23 cellular contexts compared by ENCODE assay signal in the genomic region with DNA sequence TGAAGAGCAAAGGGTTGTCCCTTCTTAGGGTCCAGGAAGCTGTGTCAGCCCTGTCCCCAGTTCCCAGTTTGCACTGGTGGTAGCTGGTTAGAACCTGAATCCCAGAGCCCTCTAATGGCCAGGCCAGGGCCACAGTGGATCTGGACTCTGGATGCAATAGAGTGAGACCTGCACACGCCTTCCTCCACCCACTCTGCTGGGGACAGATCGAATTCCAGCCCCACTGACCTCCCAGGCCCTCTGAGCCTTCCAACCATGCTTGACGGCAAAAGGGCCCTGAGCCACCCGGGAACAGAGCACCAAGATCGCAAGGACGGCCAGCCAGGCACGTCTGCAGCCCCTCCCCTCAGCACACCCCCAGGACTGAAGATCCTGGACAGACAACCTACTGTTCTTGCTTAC. TPM values are rescaled to one million over a fixed set of nuclear protein-coding genes. Genes with fewer than 3 reads are reported as not detected.
DNase-seq lines count a peak whose midpoint lies in the region; ATAC-seq, FAIRE-seq and TF ChIP-seq lines count a peak whose summit lies in the region.
"Had no signal": no experiment of that assay in that cellular context is flagged by ENCODE, and none has a peak within 500 bp of the region (broad histone marks: within the 10 kb centered on the region; RNA-seq: fewer than 3 reads in every experiment).

No MANE protein-coding gene starts in this region.

- H3K4me3 Mint-ChIP-seq in Caco-2 (ENCODE audit: unreplicated experiment), result no peak overlapping the region
- H3K4me3 Mint-ChIP-seq: stimulated activated effector memory CD8-positive, alpha-beta T cell treated with anti-CD3 and anti-CD28 coated beads, Interleukin-12 subunit alpha, Interleukin-12 subunit beta, amount 100 ng/mL, for 72 hours had no signal

- peaks cover 12% of the 10 kb centered on the region for H3K4me1 Mint-ChIP-seq in Caco-2 (ENCODE audit: low read depth, unreplicated experiment)

- no peak for TF ChIP-seq POLR2A in Peyer's patch (IDR thresholded peaks at IDR 0.05)

- H3K9me3 ChIP-seq in Caco-2, result no peaks in the 10 kb centered on the region
- H3K9me3 ChIP-seq in Peyer's patch, result no peaks in the 10 kb centered on the region
- H3K9me3 ChIP-seq in pancreas, result no peaks in the 10 kb centered on the region
- H3K9me3 ChIP-seq in left lung, result no peaks in the 10 kb centered on the region
- H3K9me3 ChIP-seq: neutrophil, SJCRH30 had no signal

- intact Hi-C loops in Caco-2 (cut with micrococcal nuclease; ENCODE audit: unreplicated experiment) (no loop called here), left colon (cut with DNase I, micrococcal nuclease) (no loop called here), pancreas (cut with DNase I) (no loop called here), left lung (cut with DNase I) (no loop called here)

- H3K27ac ChIP-seq in Peyer's patch (peak overlapping the region in 1 of 4 donors; percentile 1), pancreas (peak overlapping the region in 3 of 4 donors; percentile 8 to 11 (median 10)), left lung (no peak overlapping the region)
- H3K27ac ChIP-seq: neutrophil, SJCRH30, skin epidermis had no signal

- CTCF ChIA-PET in Caco-2 (lab: Charles Lee), result interaction anchor here (0.5 to 1.2 kb wide), 2 partner anchors 100 to 294 kb away, joined by 4 to 6 read pairs; no protein-coding TSS in a partner anchor

- H3K4me1 ChIP-seq in Caco-2, result peaks cover 9% of the 10 kb centered on the region; the same call in 1 of the 2 replicates
- H3K4me1 ChIP-seq in Peyer's patch, result no peaks in the 10 kb centered on the region
- no peaks in the 10 kb centered on the region for H3K4me1 ChIP-seq in pancreas
- no peaks in the 10 kb centered on the region for H3K4me1 ChIP-seq in left lung
- H3K4me1 ChIP-seq: SJCRH30 had no signal

- ATAC-seq in left colon (peak; percentile 95), pancreas (peak in 3 of 4 donors; percentile 25 to 46 (median 46)), left lung (no peak), GM19397 (IDR thresholded peaks at IDR 0.05; ENCODE audit: unreplicated experiment) (no peak)
- ATAC-seq: activated naive CD4-positive, alpha-beta T cell treated with anti-CD3 and anti-CD28 coated beads, Interleukin-2, amount 50 U/mL, for 72 hours; stimulated activated effector memory CD8-positive, alpha-beta T cell treated with anti-CD3 and anti-CD28 coated beads, Interleukin-12 subunit alpha, Interleukin-12 subunit beta, amount 100 ng/mL, for 72 hours had no signal

- POLR2A ChIA-PET in Caco-2 (lab: Charles Lee), result interaction anchor here (0.5 kb wide), 1 partner anchor 25 kb away, joined by 6 read pairs; no protein-coding TSS in a partner anchor

- WGBS in pancreas, 2 donors, result 33 to 40% methylated on average over 7 of the region's 7 CpGs

- TF ChIP-seq CTCF in Caco-2 (IDR thresholded peaks at IDR 0.05; ENCODE audit: insufficient read depth in 1 of 2, low read depth in 1 of 2, low read length in 1 of 2, severe bottlenecking in 1 of 2, unreplicated experiment in 1 of 2) (peak in 1 of 2 experiments; percentile 11), Peyer's patch (IDR thresholded peaks at IDR 0.05) (no peak), pancreas (IDR thresholded peaks at IDR 0.05) (no peak), left lung (IDR thresholded peaks at IDR 0.05) (no peak)

- H3K27me3 Mint-ChIP-seq in Caco-2 (ENCODE audit: insufficient read depth, unreplicated experiment), result no peaks in the 10 kb centered on the region

- H3K36me3 ChIP-seq in Caco-2 (ENCODE audit: control insufficient read depth, insufficient read depth, low read length) (no peaks in the 10 kb centered on the region), Peyer's patch (no peaks in the 10 kb centered on the region), pancreas (no peaks in the 10 kb centered on the region), left lung (no peaks in the 10 kb centered on the region)
- H3K36me3 ChIP-seq: neutrophil, SJCRH30 had no signal

- H3K27me3 ChIP-seq in Caco-2 (replicated peaks; ENCODE audit: control insufficient read depth, insufficient read depth, low read length), result no peaks in the 10 kb centered on the region
- no peaks in the 10 kb centered on the region for H3K27me3 ChIP-seq in Peyer's patch
- no peaks in the 10 kb centered on the region for H3K27me3 ChIP-seq in pancreas
- no peaks in the 10 kb centered on the region for H3K27me3 ChIP-seq in left lung
- H3K27me3 ChIP-seq: neutrophil had no signal

- DNase-seq in Caco-2 (peak; percentile 49 to 72), Peyer's patch (peak in 2 of 3 donors; percentile 65), left colon (no peak), pancreas (no peak), left lung (no peak), ureter (ENCODE audit: low spot score) (no peak)
- no peak for DNase-seq in activated T-cell treated with anti-CD3 and anti-CD28 coated beads, Interleukin-2, amount 50 U/mL, for 1 hour
- DNase-seq: activated CD4-positive, alpha-beta T cell treated with anti-CD3 and anti-CD28 coated beads for 4 hours; effector CD8-positive, alpha-beta T cell; NCI-H1694 treated with DMSO at 0.1 percent for 48 hours; NCI-H446 treated with DMSO at 0.1 percent for 48 hours; SJCRH30; T1000; trophoblast cell had no signal

- H3K4me3 ChIP-seq in Caco-2 (ENCODE audit: low read depth, low read length) (no peak overlapping the region), Peyer's patch (no peak overlapping the region), pancreas (no peak overlapping the region), left lung (no peak overlapping the region)
- H3K4me3 ChIP-seq: SJCRH30, skin epidermis had no signal

- no peaks in the 10 kb centered on the region for H3K9me3 Mint-ChIP-seq in Caco-2 (ENCODE audit: unreplicated experiment)
- H3K9me3 Mint-ChIP-seq: activated naive CD4-positive, alpha-beta T cell treated with anti-CD3 and anti-CD28 coated beads, Interleukin-2, amount 50 U/mL, for 72 hours; stimulated activated effector memory CD8-positive, alpha-beta T cell treated with anti-CD3 and anti-CD28 coated beads, Interleukin-12 subunit alpha, Interleukin-12 subunit beta, amount 100 ng/mL, for 72 hours had no signal

- H3K27ac Mint-ChIP-seq in Caco-2 (ENCODE audit: unreplicated experiment), result peak overlapping the region; percentile 39
- H3K27ac Mint-ChIP-seq: activated naive CD4-positive, alpha-beta T cell treated with anti-CD3 and anti-CD28 coated beads, Interleukin-2, amount 50 U/mL, for 72 hours had no signal

- H3K36me3 Mint-ChIP-seq in Caco-2 (ENCODE audit: insufficient read depth, unreplicated experiment), result no peaks in the 10 kb centered on the region
- H3K36me3 Mint-ChIP-seq: activated naive CD4-positive, alpha-beta T cell treated with anti-CD3 and anti-CD28 coated beads, Interleukin-2, amount 50 U/mL, for 72 hours; stimulated activated effector memory CD8-positive, alpha-beta T cell treated with anti-CD3 and anti-CD28 coated beads, Interleukin-12 subunit alpha, Interleukin-12 subunit beta, amount 100 ng/mL, for 72 hours had no signal

- FAIRE-seq in pancreas (lab: Jason Lieb, UNC), result no peak
- FAIRE-seq: bronchial epithelial cell, D721Med, GM18507, GM19239 had no signal

- BruUV-seq in Caco-2 (replicated peaks; lab: Mats Ljungman, UMichigan), result no TSS peak

RNA-seq across cellular contexts. Expression of a gene that starts 23.7 kb away (rescaled TPM):
- total RNA-seq in Caco-2 (2022) (8.5 and 8.6 TPM in 2 replicates), Peyer's patch (10 to 100 TPM in 2 of 4 donors, 1 to 10 TPM in 2; 7.4 to 26.1 (median 11.8) TPM), left colon (10 to 100 TPM in 1 of 2 donors, 1 to 10 TPM in 1; 10.0 to 10.5 TPM), pancreas (1 to 10 TPM; 3.0 to 6.2 (median 3.8) TPM), left lung (1 to 10 TPM; 7.7 to 8.0 TPM), ureter (6.9 TPM)
- 1 to 10 TPM; 6.4 to 6.8 TPM for polyA plus RNA-seq in pancreas

RNA-seq across cellular contexts. Expression of a gene that starts 24.6 kb away (rescaled TPM):
- total RNA-seq in Caco-2 (2022), result 16.5 and 18.5 TPM in 2 replicates
- 10 to 100 TPM; 18.2 to 44.1 (median 28.2) TPM for total RNA-seq in Peyer's patch
- 10 to 100 TPM; 20.5 to 26.2 TPM for total RNA-seq in left colon
- 100 to 1,000 TPM in 1 of 6 donors, 10 to 100 TPM in 3, 1 to 10 TPM in 2; 6.8 to 134 (median 12.6) TPM for total RNA-seq in pancreas
- 10 to 100 TPM; 73.6 to 82.8 TPM for polyA plus RNA-seq in pancreas
- 10 to 100 TPM; 19.5 to 21.0 TPM for total RNA-seq in left lung
- total RNA-seq in ureter, result 21.7 TPM

Comparison
In these comparisons a context has a peak if more than half of its experiments do, and no peak if none do; other contexts are left out.
1. DNase-seq: peak in Caco-2 (2 of 2) and Peyer's patch (2 of 3); none in left colon (0 of 2), pancreas (0 of 6), left lung (0 of 2), ureter (single experiment) and activated T-cell treated with anti-CD3 and anti-CD28 coated beads, Interleukin-2, amount 50 U/mL, for 1 hour (single experiment).
2. H3K27ac ChIP-seq: peak in pancreas (3 of 4); none in left lung (0 of 2).
3. ATAC-seq: peak in left colon (single experiment) and pancreas (3 of 4); none in left lung (single experiment) and GM19397 (single experiment).